14 cellular contexts compared by ENCODE assay signal in genomic region chr13:49502954-49503353, GRCh38. TPM values are rescaled to one million over a fixed set of nuclear protein-coding genes. Genes with fewer than 3 reads are reported as not detected.
DNase-seq lines count a peak whose midpoint lies in the region; ATAC-seq and TF ChIP-seq lines count a peak whose summit lies in the region.
"Had no signal": no experiment of that assay in that cellular context is flagged by ENCODE, and none has a peak within 500 bp of the region (broad histone marks: within the 10 kb centered on the region; RNA-seq: fewer than 3 reads in every experiment).

No MANE protein-coding gene starts in this region.

- H3K9me3 ChIP-seq in left ventricle myocardium inferior (replicated peaks), result no peaks in the 10 kb centered on the region
- no peaks in the 10 kb centered on the region for H3K9me3 ChIP-seq in thyroid gland

- H3K27ac ChIP-seq in left ventricle myocardium inferior (replicated peaks), result no peak overlapping the region
- no peak overlapping the region for H3K27ac ChIP-seq in thyroid gland
- H3K27ac ChIP-seq: HL-60 had no signal

- H3K4me3 ChIP-seq in left ventricle myocardium inferior (no peak overlapping the region), cardiac fibroblast (replicated peaks in 1 of 2; ENCODE audit: low read depth in 2 of 2, low read length in 2 of 2) (no peak overlapping the region), thyroid gland (replicated peaks in 1 of 3) (no peak overlapping the region)

- DNase-seq in Right ventricle myocardium superior (no peak), left ventricle myocardium inferior (no peak), cardiac fibroblast (ENCODE audit: low read depth in 2 of 2) (peak; percentile 80 to 84), left ventricle myocardium superior (no peak), thyroid gland (peak; percentile 24 to 35), COR-L47 (lab: John Stamatoyannopoulos, UW) (no peak), germinal center (ENCODE audit: low spot score) (no peak)
- DNase-seq: activated B cell treated with CpG ODN at 0.5 μM for 24 hours; DMS 273 treated with DMSO at 0.1 percent for 48 hours; KBM-7; NCI-H1417; stimulated activated naive CD4-positive, alpha-beta T cell had no signal

- no peak for TF ChIP-seq POLR2A in thyroid gland (IDR thresholded peaks at IDR 0.05)

- 44 to 58% methylated on average over 9 of the region's 9 CpGs for WGBS in thyroid gland, 2 donors

- TF ChIP-seq CTCF in left ventricle myocardium inferior (IDR thresholded peaks at IDR 0.05; ENCODE audit: borderline replicate concordance), result no peak
- TF ChIP-seq CTCF in cardiac fibroblast (IDR thresholded peaks at IDR 0.05; ENCODE audit: low read depth, low read length), result no peak
- no peak for TF ChIP-seq CTCF in thyroid gland (IDR thresholded peaks at IDR 0.05)

- peaks cover 7% of the 10 kb centered on the region for H3K36me3 ChIP-seq in left ventricle myocardium inferior
- peaks cover 0 to 3% of the 10 kb centered on the region in 2 donors for H3K36me3 ChIP-seq in thyroid gland

- ATAC-seq in Right ventricle myocardium superior (ENCODE audit: poor library complexity) (peak; percentile 41), left ventricle myocardium superior (peak; percentile 51), GM21717 (IDR thresholded peaks at IDR 0.05; ENCODE audit: unreplicated experiment) (no peak)

- intact Hi-C loops in Right ventricle myocardium superior (cut with DNase I), result no loop called here
- intact Hi-C loops in left ventricle myocardium inferior (cut with micrococcal nuclease), result no loop called here
- intact Hi-C loops in left ventricle myocardium superior (cut with micrococcal nuclease), result no loop called here
- intact Hi-C loops in thyroid gland (cut with DNase I), result no loop called here

- H3K4me1 ChIP-seq in left ventricle myocardium inferior (peaks cover 7% of the 10 kb centered on the region), thyroid gland (peaks cover 6 to 27% of the 10 kb centered on the region in 2 donors)

- H3K27me3 ChIP-seq in left ventricle myocardium inferior (ENCODE audit: low read depth) (no peaks in the 10 kb centered on the region), thyroid gland (no peaks in the 10 kb centered on the region)

RNA-seq across cellular contexts. Expression of gene PHF11, which starts 7.2 kb away (rescaled TPM):
- total RNA-seq in Right ventricle myocardium superior (17.6 TPM), left ventricle myocardium inferior (15.1 TPM), left ventricle myocardium superior (18.6 TPM), thyroid gland (10 to 100 TPM; 53.9 to 71.4 (median 64.2) TPM)

RNA-seq across cellular contexts. Expression of gene SETDB2, which starts 58.9 kb away (rescaled TPM):
- total RNA-seq in Right ventricle myocardium superior, result 13.4 TPM
- 17.8 TPM for total RNA-seq in left ventricle myocardium inferior
- 14.8 TPM for total RNA-seq in left ventricle myocardium superior
- 10 to 100 TPM; 17.9 to 27.4 (median 22.1) TPM for total RNA-seq in thyroid gland

RNA-seq across cellular contexts. Expression of gene CAB39L, which starts 59.1 kb away (rescaled TPM):
- total RNA-seq in Right ventricle myocardium superior, result 19.3 TPM
- total RNA-seq in left ventricle myocardium inferior, result 23.4 TPM
- 18.8 TPM for total RNA-seq in left ventricle myocardium superior
- 10 to 100 TPM; 23.3 to 41.0 (median 31.0) TPM for total RNA-seq in thyroid gland

Comparison
In these comparisons a context has a peak if more than half of its experiments do, and no peak if none do; other contexts are left out.
1. DNase-seq: peak in cardiac fibroblast (2 of 2) and thyroid gland (2 of 2); none in Right ventricle myocardium superior (single experiment), left ventricle myocardium inferior (single experiment), left ventricle myocardium superior (single experiment), COR-L47 (single experiment) and germinal center (single experiment).